ENCODE assay signal across 12 cellular contexts in the genomic region with DNA sequence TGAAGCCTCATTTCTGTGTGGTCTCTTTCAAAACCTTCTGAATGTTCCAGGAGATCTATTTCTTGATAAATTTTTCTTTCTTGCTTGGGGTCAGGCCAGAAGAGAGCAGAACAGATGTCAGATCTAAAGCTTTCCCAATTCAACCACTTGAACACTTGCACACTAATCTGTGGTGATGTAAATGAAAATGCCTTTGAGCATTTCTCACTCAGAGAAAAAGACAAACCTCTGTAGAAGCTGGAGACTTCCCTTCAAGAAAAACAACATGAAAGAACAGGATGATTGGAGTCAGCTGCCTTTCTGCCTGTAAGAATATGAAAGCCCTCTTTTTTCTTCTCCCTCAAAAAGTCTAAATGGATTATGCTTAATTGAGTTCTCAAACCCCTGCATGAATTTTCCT. TPM values are rescaled to one million over a fixed set of nuclear protein-coding genes. Genes with fewer than 3 reads are reported as not detected.
DNase-seq lines count a peak whose midpoint lies in the region; ATAC-seq and TF ChIP-seq lines count a peak whose summit lies in the region.
"Had no signal": no experiment of that assay in that cellular context is flagged by ENCODE, and none has a peak within 500 bp of the region (broad histone marks: within the 10 kb centered on the region; RNA-seq: fewer than 3 reads in every experiment).

No MANE protein-coding gene starts in this region.

- no peak for TF ChIP-seq EP300 in stomach (IDR thresholded peaks at IDR 0.05)

- H3K27me3 ChIP-seq in hepatocyte: no peaks in the 10 kb centered on the region
- H3K27me3 ChIP-seq in stomach: no peaks in the 10 kb centered on the region
- H3K27me3 ChIP-seq: right lobe of liver had no signal

- H3K4me2 ChIP-seq in hepatocyte: no peak overlapping the region

- no peaks in the 10 kb centered on the region for H3K36me3 ChIP-seq in hepatocyte (replicated peaks; ENCODE audit: insufficient read depth, low read depth)
- H3K36me3 ChIP-seq in stomach: peaks cover 0 to 6% (median 0%) of the 10 kb centered on the region in 4 donors
- H3K36me3 ChIP-seq: right lobe of liver had no signal

- no peak for TF ChIP-seq POLR2A in stomach (IDR thresholded peaks at IDR 0.05)

- DNase-seq in HCEC 1CT: peak; percentile 66
- DNase-seq in astrocyte of the cerebellum (ENCODE audit: low read depth): peak; percentile 29
- DNase-seq in hepatocyte (ENCODE audit: low spot score): no peak
- DNase-seq in stomach: no peak
- DNase-seq in activated T-cell treated with anti-CD3 and anti-CD28 coated beads for 4 hours: no peak
- DNase-seq in COLO668 (lab: John Stamatoyannopoulos, UW; ENCODE audit: unreplicated experiment): no peak
- no peak for DNase-seq in DMS114 treated with DMSO at 0.1 percent for 48 hours (lab: John Stamatoyannopoulos, UW; ENCODE audit: unreplicated experiment)
- DNase-seq: NCI-H446; right lobe of liver; stimulated activated CD8-positive, alpha-beta memory T cell treated with anti-CD3 and anti-CD28 coated beads, Interleukin-4, amount 100 ng/mL, for 48 hours had no signal

- H3K4me3 ChIP-seq in astrocyte of the cerebellum (ENCODE audit: low read depth, low read length): no peak overlapping the region
- H3K4me3 ChIP-seq in hepatocyte: no peak overlapping the region
- no peak overlapping the region for H3K4me3 ChIP-seq in stomach
- H3K4me3 ChIP-seq: K562, right lobe of liver had no signal

- intact Hi-C loops in stomach (cut with DNase I; ENCODE audit: low total_unique reads): no loop called here

- in situ Hi-C loops in astrocyte of the cerebellum (cut with HindIII; ENCODE audit: low sequenced_read_pairs): no loop called here

- peak overlapping the region; percentile 45 for H3K27ac ChIP-seq in hepatocyte
- H3K27ac ChIP-seq in stomach: peak overlapping the region in 4 of 5 donors; percentile 50 to 84 (median 74)

- ATAC-seq in HG03097 (IDR thresholded peaks at IDR 0.05; ENCODE audit: low FRiP score, unreplicated experiment): no peak
- ATAC-seq: K562, right lobe of liver had no signal

- H3K4me1 ChIP-seq in hepatocyte (ENCODE audit: insufficient read depth): peaks cover 32% of the 10 kb centered on the region
- H3K4me1 ChIP-seq in stomach: peaks cover 12 to 70% (median 47%) of the 10 kb centered on the region in 4 donors
- H3K4me1 ChIP-seq: right lobe of liver had no signal

- H4K20me1 ChIP-seq in hepatocyte (ENCODE audit: insufficient read depth, poor library complexity, severe bottlenecking): no peaks in the 10 kb centered on the region

- no peak overlapping the region for H2AFZ ChIP-seq in hepatocyte

- no peaks in the 10 kb centered on the region for H3K79me2 ChIP-seq in hepatocyte

- no peaks in the 10 kb centered on the region for H3K9me2 ChIP-seq in hepatocyte (replicated peaks; ENCODE audit: insufficient read depth)

- H3K9me3 ChIP-seq in hepatocyte (ENCODE audit: low read depth) (no peaks in the 10 kb centered on the region), stomach (no peaks in the 10 kb centered on the region)
- H3K9me3 ChIP-seq: right lobe of liver had no signal

- no peak for TF ChIP-seq CTCF in astrocyte of the cerebellum (IDR thresholded peaks at IDR 0.05; ENCODE audit: low read depth, low read length, missing control alignments)
- TF ChIP-seq CTCF in hepatocyte (IDR thresholded peaks at IDR 0.05; ENCODE audit: poor library complexity): no peak
- no peak for TF ChIP-seq CTCF in stomach (IDR thresholded peaks at IDR 0.05)

RNA-seq across cellular contexts. Expression of a gene that starts 11.2 kb away (rescaled TPM):
- 73.4 and 74.0 TPM in 2 replicates for total RNA-seq in hepatocyte
- 122 and 129 TPM in 2 replicates for polyA plus RNA-seq in hepatocyte
- total RNA-seq in stomach: 100 to 1,000 TPM; 188 to 972 (median 281) TPM
- polyA plus RNA-seq in stomach: 100 to 1,000 TPM in 1 of 3 donors, 10 to 100 TPM in 2; 71.8 to 199 (median 85.9) TPM

Comparison
In these comparisons a context has a peak if more than half of its experiments do, and no peak if none do; other contexts are left out.
1. DNase-seq: peak in HCEC 1CT (single experiment) and astrocyte of the cerebellum (single experiment); none in hepatocyte (single experiment), stomach (single experiment), activated T-cell treated with anti-CD3 and anti-CD28 coated beads for 4 hours (single experiment), COLO668 (single experiment) and DMS114 treated with DMSO at 0.1 percent for 48 hours (single experiment).